5 cellular contexts compared by ENCODE assay signal in the genomic region with DNA sequence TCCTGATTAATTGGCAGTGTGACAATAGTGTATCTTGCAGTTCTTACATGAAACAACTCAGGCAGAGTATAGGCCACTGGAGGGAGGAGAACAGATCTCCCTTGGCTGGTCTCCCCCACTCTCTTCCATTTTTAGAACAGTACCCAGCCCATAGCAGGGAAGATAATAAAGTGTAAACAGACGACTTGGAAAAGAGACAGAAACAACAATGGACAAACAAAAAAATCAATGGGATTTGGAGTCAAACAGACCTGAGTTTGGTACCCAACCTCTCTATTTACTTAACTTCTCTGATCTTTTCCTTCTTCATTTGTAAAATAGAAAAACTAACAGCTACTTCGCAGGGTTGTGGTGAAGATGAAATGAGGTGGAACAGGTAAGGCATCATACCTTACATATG.
"Had no signal": no experiment of that assay in that cellular context is flagged by ENCODE, and none has a peak within 500 bp of the region (broad histone marks: within the 10 kb centered on the region; RNA-seq: fewer than 3 reads in every experiment).

No MANE protein-coding gene starts in this region.

- H3K4me3 Mint-ChIP-seq: HFFc6, IgD-negative memory B cell had no signal

- H3K27ac Mint-ChIP-seq: HFFc6, IgD-negative memory B cell had no signal

- H3K4me1 Mint-ChIP-seq: IgD-negative memory B cell had no signal

- DNase-seq: GM23248, GOT3, H7, HFFc6 had no signal

- H3K27me3 Mint-ChIP-seq: IgD-negative memory B cell had no signal

- H3K36me3 Mint-ChIP-seq: IgD-negative memory B cell had no signal
